Comparison of ENCODE assay signal across 8 cellular contexts in the genomic region with DNA sequence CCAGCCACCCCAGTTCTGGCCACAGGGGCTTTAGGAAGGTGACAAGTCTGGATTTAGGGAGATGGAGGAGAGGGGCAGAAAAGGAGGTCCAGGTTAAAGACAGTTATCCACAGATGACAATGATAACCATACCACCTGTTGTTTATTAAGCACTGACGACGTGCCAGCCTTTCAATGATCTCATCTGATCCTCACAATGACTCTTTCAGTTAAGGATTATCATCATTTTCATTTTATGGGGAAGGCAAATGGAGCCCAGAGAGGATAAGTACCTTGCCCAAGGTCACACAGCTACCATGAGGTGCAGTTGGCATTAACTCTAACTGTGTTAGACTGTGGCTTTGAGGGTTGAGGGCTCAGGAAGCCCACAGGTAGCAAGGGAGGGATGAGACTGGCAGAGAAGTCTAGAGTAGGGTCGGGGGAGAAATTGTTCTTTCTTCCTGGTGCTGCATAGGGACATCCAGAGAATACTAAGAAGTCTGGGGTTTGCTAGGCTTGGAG. TPM values are rescaled to one million over a fixed set of nuclear protein-coding genes. Genes with fewer than 3 reads are reported as not detected.
DNase-seq lines count a peak whose midpoint lies in the region; ATAC-seq, FAIRE-seq and TF ChIP-seq lines count a peak whose summit lies in the region.

No MANE protein-coding gene starts in this region.

- H3K4me1 ChIP-seq in kidney (ENCODE audit: control insufficient read depth in 1 of 2, insufficient read depth in 1 of 2, low read depth in 1 of 2, low read length in 2 of 2) (peaks cover 21% of the 10 kb centered on the region in 2 donors), thoracic aorta (ENCODE audit: control insufficient read depth in 1 of 2, low read depth in 2 of 2) (peaks cover 12 to 17% of the 10 kb centered on the region in 2 donors)

- no peaks in the 10 kb centered on the region for H3K27me3 ChIP-seq in thoracic aorta (replicated peaks; ENCODE audit: insufficient read depth)

- FAIRE-seq in kidney (lab: Jason Lieb, UNC): no peak

- H3K9me3 Mint-ChIP-seq in activated T-cell treated with anti-CD3 and anti-CD28 coated beads, Interleukin-2, amount 50 U/mL, for 24 hours: no peaks in the 10 kb centered on the region
- H3K9me3 Mint-ChIP-seq in activated T-helper 2 cell treated with anti-CD3 and anti-CD28 coated beads, Interferon-gamma antibody, Interleukin-2, Interleukin-4, amounts not matched to agents 10 μg/mL and 5 μg/mL and 100 μg/mL, durations not matched to agents 14 hours and 24 hours and 36 hours: no peaks in the 10 kb centered on the region

- H3K27me3 Mint-ChIP-seq in activated T-cell treated with anti-CD3 and anti-CD28 coated beads, Interleukin-2, amount 50 U/mL, for 24 hours: no peaks in the 10 kb centered on the region
- no peaks in the 10 kb centered on the region for H3K27me3 Mint-ChIP-seq in activated T-helper 2 cell treated with anti-CD3 and anti-CD28 coated beads, Interferon-gamma antibody, Interleukin-2, Interleukin-4, amounts not matched to agents 10 μg/mL and 5 μg/mL and 100 μg/mL, durations not matched to agents 14 hours and 24 hours and 36 hours (ENCODE audit: low read depth)

- H3K36me3 ChIP-seq in kidney (ENCODE audit: control insufficient read depth in 1 of 2, insufficient read depth in 2 of 2, low read length in 2 of 2) (no peaks in the 10 kb centered on the region), thoracic aorta (no peaks in the 10 kb centered on the region)

- no peak for ATAC-seq in thoracic aorta (ENCODE audit: insufficient number of reproducible peaks, low FRiP score, low read depth)
- no peak for ATAC-seq in HG03342 (IDR thresholded peaks at IDR 0.05; ENCODE audit: unreplicated experiment)
- ATAC-seq in HG02623 (IDR thresholded peaks at IDR 0.05; ENCODE audit: unreplicated experiment): no peak

- H3K27ac Mint-ChIP-seq in activated T-cell treated with anti-CD3 and anti-CD28 coated beads, Interleukin-2, amount 50 U/mL, for 24 hours: peak overlapping the region; percentile 95
- peak overlapping the region; percentile 99 for H3K27ac Mint-ChIP-seq in activated T-helper 2 cell treated with anti-CD3 and anti-CD28 coated beads, Interferon-gamma antibody, Interleukin-2, Interleukin-4, amounts not matched to agents 10 μg/mL and 5 μg/mL and 100 μg/mL, durations not matched to agents 14 hours and 24 hours and 36 hours

- peak overlapping the region; percentile 77 to 92 for H3K27ac ChIP-seq in kidney (ENCODE audit: low read depth in 2 of 2, low read length in 2 of 2)
- H3K27ac ChIP-seq in thoracic aorta: peak overlapping the region; percentile 10 to 75

- H3K4me1 Mint-ChIP-seq in activated T-cell treated with anti-CD3 and anti-CD28 coated beads, Interleukin-2, amount 50 U/mL, for 24 hours (ENCODE audit: low read depth): peaks cover 40% of the 10 kb centered on the region
- peaks cover 40% of the 10 kb centered on the region for H3K4me1 Mint-ChIP-seq in activated T-helper 2 cell treated with anti-CD3 and anti-CD28 coated beads, Interferon-gamma antibody, Interleukin-2, Interleukin-4, amounts not matched to agents 10 μg/mL and 5 μg/mL and 100 μg/mL, durations not matched to agents 14 hours and 24 hours and 36 hours (ENCODE audit: low read depth)

- H3K4me3 Mint-ChIP-seq in activated T-cell treated with anti-CD3 and anti-CD28 coated beads, Interleukin-2, amount 50 U/mL, for 24 hours: peak overlapping the region; percentile 54
- peak overlapping the region; percentile 64 for H3K4me3 Mint-ChIP-seq in activated T-helper 2 cell treated with anti-CD3 and anti-CD28 coated beads, Interferon-gamma antibody, Interleukin-2, Interleukin-4, amounts not matched to agents 10 μg/mL and 5 μg/mL and 100 μg/mL, durations not matched to agents 14 hours and 24 hours and 36 hours (ENCODE audit: low read depth)

- no peak overlapping the region for H3K4me3 ChIP-seq in kidney (ENCODE audit: low read length in 2 of 2)
- H3K4me3 ChIP-seq in thoracic aorta: no peak overlapping the region

- DNase-seq in activated T-cell treated with anti-CD3 and anti-CD28 coated beads, Interleukin-2, amount 50 U/mL, for 24 hours: no peak
- DNase-seq in activated T-cell treated with anti-CD3 and anti-CD28 coated beads, Interleukin-2, amount 50 U/mL, for 1 hour: no peak
- DNase-seq in activated T-helper 2 cell treated with anti-CD3 and anti-CD28 coated beads, Interferon-gamma antibody, Interleukin-2, Interleukin-4, amounts not matched to agents 10 μg/mL and 5 μg/mL and 100 μg/mL, durations not matched to agents 14 hours and 24 hours and 36 hours (ENCODE audit: low spot score): no peak
- no peak for DNase-seq in kidney
- DNase-seq in thoracic aorta (ENCODE audit: low spot score): no peak
- DNase-seq in NCI-H2107 treated with DMSO at 0.1 percent for 48 hours (lab: John Stamatoyannopoulos, UW; ENCODE audit: unreplicated experiment): no peak

- TF ChIP-seq CTCF in kidney (IDR thresholded peaks at IDR 0.05; ENCODE audit: borderline replicate concordance, extremely low read depth, insufficient read depth): no peak
- no peak for TF ChIP-seq CTCF in thoracic aorta (IDR thresholded peaks at IDR 0.05)

- no peaks in the 10 kb centered on the region for H3K9me3 ChIP-seq in kidney (ENCODE audit: control insufficient read depth in 1 of 2, low read length in 2 of 2)
- H3K9me3 ChIP-seq in thoracic aorta: no peaks in the 10 kb centered on the region

- H3K9ac ChIP-seq in kidney (ENCODE audit: low read length in 2 of 2): peak overlapping the region; percentile 1 to 44

- intact Hi-C loops in activated T-helper 2 cell treated with anti-CD3 and anti-CD28 coated beads, Interferon-gamma antibody, Interleukin-2, Interleukin-4, amounts not matched to agents 10 μg/mL and 5 μg/mL and 100 μg/mL, durations not matched to agents 14 hours and 24 hours and 36 hours (cut with micrococcal nuclease): loop anchor here (1.0 to 2.0 kb wide), 5 partner anchors 22 to 278 kb away; partner anchors contain the start of genes CDKN2AIPNL, PPP2CA and UBE2B
- intact Hi-C loops in kidney (cut with DNase I): no loop called here

- no peaks in the 10 kb centered on the region for H3K36me3 Mint-ChIP-seq in activated T-cell treated with anti-CD3 and anti-CD28 coated beads, Interleukin-2, amount 50 U/mL, for 24 hours (ENCODE audit: low read depth)
- no peaks in the 10 kb centered on the region for H3K36me3 Mint-ChIP-seq in activated T-helper 2 cell treated with anti-CD3 and anti-CD28 coated beads, Interferon-gamma antibody, Interleukin-2, Interleukin-4, amounts not matched to agents 10 μg/mL and 5 μg/mL and 100 μg/mL, durations not matched to agents 14 hours and 24 hours and 36 hours (ENCODE audit: low read depth)

RNA-seq across cellular contexts. Expression of gene JADE2, which starts 21.5 kb away (rescaled TPM):
- 76.8 and 81.2 TPM in 2 replicates for total RNA-seq in activated T-helper 2 cell treated with anti-CD3 and anti-CD28 coated beads, Interferon-gamma antibody, Interleukin-2, Interleukin-4, amounts not matched to agents 10 μg/mL and 5 μg/mL and 100 μg/mL, durations not matched to agents 14 hours and 24 hours and 36 hours
- 99.6 TPM for total RNA-seq in kidney
- 9.2 TPM for polyA plus RNA-seq in kidney (ENCODE audit: insufficient read depth, low read depth, low replicate concordance)
- total RNA-seq in thoracic aorta: 10 to 100 TPM; 54.0 to 81.3 TPM
